ENCODE assay signal across 19 cellular contexts in the genomic region with DNA sequence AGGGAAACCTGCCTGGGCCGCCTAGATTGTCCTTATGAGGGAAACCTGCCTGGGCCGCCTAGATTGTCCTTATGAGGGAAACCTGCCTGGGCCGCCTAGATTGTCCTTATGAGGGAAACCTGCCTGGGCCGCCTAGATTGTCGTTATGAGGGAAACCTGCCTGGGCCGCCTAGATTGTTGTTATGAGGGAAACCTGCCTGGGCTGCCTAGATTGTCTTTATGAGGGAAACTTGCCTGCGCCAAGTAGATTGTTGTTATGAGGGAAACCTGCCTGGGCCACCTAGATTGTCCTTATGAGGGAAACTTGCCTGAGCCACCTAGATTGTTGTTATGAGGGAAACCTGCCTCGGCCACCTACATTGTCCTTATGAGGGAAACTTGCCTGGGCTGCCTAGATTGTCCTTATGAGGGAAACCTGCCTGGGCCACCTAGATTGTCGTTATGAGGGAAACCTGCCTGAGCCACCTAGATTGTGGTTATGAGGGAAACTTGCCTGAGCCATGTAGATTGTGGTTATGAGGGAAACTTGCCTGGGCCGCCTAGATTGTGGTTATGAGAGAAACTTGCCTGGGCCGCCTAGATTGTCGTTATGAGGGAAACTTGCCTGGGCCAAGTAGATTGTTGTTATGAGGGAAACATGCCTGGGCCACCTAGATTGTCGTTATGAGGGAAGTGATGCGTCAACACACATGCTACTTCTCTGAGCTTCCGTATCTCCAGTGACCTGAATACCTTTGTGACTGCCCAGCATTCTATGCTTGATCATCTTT. TPM values are rescaled to one million over a fixed set of nuclear protein-coding genes. Genes with fewer than 3 reads are reported as not detected.
"Had no signal": no experiment of that assay in that cellular context is flagged by ENCODE, and none has a peak within 500 bp of the region (broad histone marks: within the 10 kb centered on the region; RNA-seq: fewer than 3 reads in every experiment).

No MANE protein-coding gene starts in this region.

RNA-seq across cellular contexts. Expression of a gene that starts 3.3 kb away (rescaled TPM):
- total RNA-seq: activated naive CD8-positive, alpha-beta T cell treated with anti-CD3 and anti-CD28 coated beads, Interleukin-2, amount 10 ng/mL, durations not matched to agents 7 days and 5 days; activated T-cell treated with anti-CD3 and anti-CD28 coated beads, Interleukin-2, amount 50 U/mL, for 72 hours; astrocyte; chondrocyte; endothelial cell of umbilical vein; fibroblast of lung; fibroblast of villous mesenchyme; kidney epithelial cell; naive thymus-derived CD4-positive, alpha-beta T cell; ovary; progenitor cell of endocrine pancreas; sciatic nerve; subcutaneous adipose tissue; T-helper 2 cell treated with Interferon-gamma antibody and Interleukin-4, amounts not matched to agents 100 ng/mL and 5 ng/mL, for 36 hours; uterus; WTC11 had no signal
- polyA plus RNA-seq: endothelial cell of umbilical vein; fibroblast of lung; immature natural killer cell; naive thymus-derived CD4-positive, alpha-beta T cell; neural cell; ovary; small intestine had no signal
